13 cellular contexts compared by ENCODE assay signal in the genomic region with DNA sequence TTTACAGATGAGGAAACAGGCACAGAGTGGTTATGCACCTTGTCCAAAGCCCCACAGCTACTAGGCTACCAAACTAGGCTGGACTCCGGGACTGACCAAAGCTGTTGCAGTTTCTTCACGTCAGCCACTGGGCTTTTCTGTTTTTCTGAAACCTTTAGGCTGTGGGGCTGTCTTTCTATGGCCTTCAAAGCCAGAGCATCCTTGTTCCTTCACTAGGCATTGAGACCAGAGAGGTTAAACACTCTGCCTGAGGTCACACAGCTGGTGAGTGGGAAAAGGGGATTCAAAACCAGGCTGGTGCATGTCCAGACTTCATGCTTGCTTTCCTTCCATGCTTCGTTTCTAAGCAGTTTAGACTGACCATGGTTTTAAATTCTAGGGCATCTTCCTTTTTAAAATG.
DNase-seq lines count a peak whose midpoint lies in the region; ATAC-seq, FAIRE-seq and TF ChIP-seq lines count a peak whose summit lies in the region.
"Had no signal": no experiment of that assay in that cellular context is flagged by ENCODE, and none has a peak within 500 bp of the region (broad histone marks: within the 10 kb centered on the region; RNA-seq: fewer than 3 reads in every experiment).

No MANE protein-coding gene starts in this region.

- no peaks in the 10 kb centered on the region for H3K79me2 ChIP-seq in K562 (ENCODE audit: control insufficient read depth, insufficient read depth, low read length)
- H3K79me2 ChIP-seq in neural progenitor cell (ENCODE audit: low read depth) = no peaks in the 10 kb centered on the region

- H3K9me3 ChIP-seq in BLaER1 treated with 17β-estradiol and CSF1 and Interleukin-3, amounts not matched to agents 10 nM and 100 nM (replicated peaks in 1 of 11) = no peaks in the 10 kb centered on the region
- H3K9me3 ChIP-seq in K562 (replicated peaks; ENCODE audit: control insufficient read depth, insufficient read depth, low read depth, low read length) = no peaks in the 10 kb centered on the region
- H3K9me3 ChIP-seq in neural progenitor cell (ENCODE audit: low read depth) = no peaks in the 10 kb centered on the region

- no peaks in the 10 kb centered on the region for H3K36me3 ChIP-seq in BLaER1 treated with 17β-estradiol and CSF1 and Interleukin-3, amounts not matched to agents 10 nM and 100 nM
- H3K36me3 ChIP-seq in K562 (ENCODE audit: control insufficient read depth, insufficient read depth, low read length) (no peaks in the 10 kb centered on the region), neural progenitor cell (no peaks in the 10 kb centered on the region)

- TF ChIP-seq EP300 in K562 (IDR thresholded peaks at IDR 0.05; ENCODE audit: low read length) = no peak

- H3F3A ChIP-seq in neural progenitor cell (ENCODE audit: low read depth) = no peaks in the 10 kb centered on the region

- H4K20me1 ChIP-seq in BLaER1 treated with 17β-estradiol and CSF1 and Interleukin-3, amounts not matched to agents 10 nM and 100 nM = no peaks in the 10 kb centered on the region
- H4K20me1 ChIP-seq in K562 (replicated peaks; ENCODE audit: control insufficient read depth, insufficient read depth, low read length) (no peaks in the 10 kb centered on the region), neural progenitor cell (ENCODE audit: low read depth) (no peaks in the 10 kb centered on the region)

- BruUV-seq in K562 (replicated peaks; lab: Mats Ljungman, UMichigan) = no TSS peak

- 0% methylated on average over 3 of the region's 3 CpGs for WGBS in K562 (ENCODE audit: insufficient coverage, low coverage, missing lambda C conversion rate)

- no peak overlapping the region for H3K4me3 Mint-ChIP-seq in neural progenitor cell
- H3K4me3 Mint-ChIP-seq: CD4-positive, alpha-beta T cell; GM23338; H9 had no signal

- H3K4me2 ChIP-seq in BLaER1 treated with 17β-estradiol and CSF1 and Interleukin-3, amounts not matched to agents 10 nM and 100 nM = peak overlapping the region in 8 of 11 experiments; percentile 8 to 57 (median 33); a peak in 11 of 22 replicates
- no peak overlapping the region for H3K4me2 ChIP-seq in K562 (ENCODE audit: insufficient read depth, low read length)
- H3K4me2 ChIP-seq in neural progenitor cell = no peak overlapping the region
- H3K4me2 ChIP-seq: GM23338 had no signal

- H3K4me1 Mint-ChIP-seq in neural progenitor cell = peaks cover 47% of the 10 kb centered on the region

- H3K27me3 Mint-ChIP-seq in neural progenitor cell (ENCODE audit: insufficient read depth, low read depth) = peaks cover 4% of the 10 kb centered on the region

- in situ Hi-C loops in K562 (cut with MboI) = no loop called here
- in situ Hi-C loops in KBM-7 (cut with MboI; ENCODE audit: low pct_unique_long_range_greater_than_20kb, low sequenced_read_pairs) = no loop called here

- POLR2A ChIA-PET in K562 (lab: Yijun Ruan, JAX) = interaction anchor here (0.7 to 1.3 kb wide), 2 partner anchors 9 to 12 kb away, joined by 3 read pairs; no protein-coding TSS in a partner anchor

- H3K4me1 ChIP-seq in BLaER1 treated with 17β-estradiol and CSF1 and Interleukin-3, amounts not matched to agents 10 nM and 100 nM = peaks cover 0 to 41% (median 15%) of the 10 kb centered on the region in 10 experiments; a peak in 10 of 20 replicates
- H3K4me1 ChIP-seq in K562 (replicated peaks in 1 of 2; ENCODE audit: control insufficient read depth in 2 of 2, insufficient read depth in 2 of 2, low read length in 2 of 2) (no peaks in the 10 kb centered on the region), neural progenitor cell (peaks cover 22% of the 10 kb centered on the region)

- no peaks in the 10 kb centered on the region for H3K36me3 Mint-ChIP-seq in neural progenitor cell

- H3K27ac Mint-ChIP-seq in neural progenitor cell = peak overlapping the region; percentile 72
- H3K27ac Mint-ChIP-seq: CD4-positive, alpha-beta T cell; GM23338; H9 had no signal

- no peak for DNase-seq in K562 (ENCODE audit: extremely low read depth in 1 of 4, low spot score in 3 of 4)
- DNase-seq in neural progenitor cell (ENCODE audit: low spot score) = no peak
- DNase-seq in urothelium cell line (ENCODE audit: low spot score) = no peak
- no peak for DNase-seq in ecto neural progenitor cell (ENCODE audit: low spot score)
- DNase-seq in KBM-7 = no peak
- DNase-seq: Calu3; CD4-positive, alpha-beta T cell; DMS 273 treated with DMSO at 0.1 percent for 48 hours; H9; KG1 had no signal

- no peak for TF ChIP-seq RAD21 in K562 (CRISPR knock-in tag; conservative IDR thresholded peaks at IDR 0.05 in 1 of 2, IDR thresholded peaks at IDR 0.05 in 1 of 2)

- TF ChIP-seq POLR2A in K562 (conservative IDR thresholded peaks at IDR 0.05) = no peak

- ATAC-seq in K562 = no peak
- ATAC-seq in HG02623 (IDR thresholded peaks at IDR 0.05; ENCODE audit: unreplicated experiment) = no peak
- ATAC-seq: GM23338 had no signal

- H3K4me3 ChIP-seq in BLaER1 treated with 17β-estradiol and CSF1 and Interleukin-3, amounts not matched to agents 10 nM and 100 nM = no peak overlapping the region
- H3K4me3 ChIP-seq in K562 = no peak overlapping the region
- H3K4me3 ChIP-seq in neural progenitor cell = no peak overlapping the region
- H3K4me3 ChIP-seq: GM23338 had no signal

- TF ChIP-seq CTCF in K562 (IDR thresholded peaks at IDR 0.05 in 2 of 3, conservative IDR thresholded peaks at IDR 0.05 in 1 of 3; ENCODE audit: insufficient read depth in 2 of 3, low read depth in 1 of 3, low read length in 3 of 3) (no peak), neural progenitor cell (IDR thresholded peaks at IDR 0.05) (no peak)

- FAIRE-seq in K562 (lab: Jason Lieb, UNC) (no peak), urothelium cell line (lab: Jason Lieb, UNC) (peak; percentile 37)

- no peak overlapping the region for H3K9ac ChIP-seq in BLaER1 treated with 17β-estradiol and CSF1 and Interleukin-3, amounts not matched to agents 10 nM and 100 nM
- H3K9ac ChIP-seq in K562 (ENCODE audit: insufficient read depth in 1 of 2, low read depth in 2 of 2, low read length in 2 of 2) (no peak overlapping the region), neural progenitor cell (no peak overlapping the region)

- H3K9me3 Mint-ChIP-seq in neural progenitor cell = no peaks in the 10 kb centered on the region
- H3K9me3 Mint-ChIP-seq: CD4-positive, alpha-beta T cell; GM23338; H9 had no signal

- H3K9me1 ChIP-seq in K562 (ENCODE audit: control insufficient read depth, insufficient read depth, low read length) = no peaks in the 10 kb centered on the region

- intact Hi-C loops in K562 (cut with micrococcal nuclease) = no loop called here

- H3K27ac ChIP-seq in BLaER1 treated with 17β-estradiol and CSF1 and Interleukin-3, amounts not matched to agents 10 nM and 100 nM = no peak overlapping the region
- H3K27ac ChIP-seq in K562 (ENCODE audit: extremely low read depth, low read depth, low read length) (no peak overlapping the region), neural progenitor cell (no peak overlapping the region)

- H3K27me3 ChIP-seq in BLaER1 treated with 17β-estradiol and CSF1 and Interleukin-3, amounts not matched to agents 10 nM and 100 nM = no peaks in the 10 kb centered on the region
- H3K27me3 ChIP-seq in K562 (ENCODE audit: control insufficient read depth in 2 of 2, insufficient read depth in 2 of 2, low read length in 2 of 2) (peaks cover 2 to 46% of the 10 kb centered on the region in 2 experiments; a peak in 4 of 5 replicates), neural progenitor cell (no peaks in the 10 kb centered on the region)

- no peak overlapping the region for H2AFZ ChIP-seq in K562 (ENCODE audit: low read depth, low read length)
- H2AFZ ChIP-seq in neural progenitor cell (replicated peaks) = no peak overlapping the region
- H2AFZ ChIP-seq: GM23338 had no signal

- CTCF ChIA-PET in K562 (lab: Yijun Ruan, JAX; ENCODE audit: low intra/inter-chr PET ratio) = no interaction called here

TF ChIP-seq in K562, 482 proteins besides CTCF, POLR2A, EP300 and RAD21 (continues in another document):
- TF ChIP-seq, protein P1, sequence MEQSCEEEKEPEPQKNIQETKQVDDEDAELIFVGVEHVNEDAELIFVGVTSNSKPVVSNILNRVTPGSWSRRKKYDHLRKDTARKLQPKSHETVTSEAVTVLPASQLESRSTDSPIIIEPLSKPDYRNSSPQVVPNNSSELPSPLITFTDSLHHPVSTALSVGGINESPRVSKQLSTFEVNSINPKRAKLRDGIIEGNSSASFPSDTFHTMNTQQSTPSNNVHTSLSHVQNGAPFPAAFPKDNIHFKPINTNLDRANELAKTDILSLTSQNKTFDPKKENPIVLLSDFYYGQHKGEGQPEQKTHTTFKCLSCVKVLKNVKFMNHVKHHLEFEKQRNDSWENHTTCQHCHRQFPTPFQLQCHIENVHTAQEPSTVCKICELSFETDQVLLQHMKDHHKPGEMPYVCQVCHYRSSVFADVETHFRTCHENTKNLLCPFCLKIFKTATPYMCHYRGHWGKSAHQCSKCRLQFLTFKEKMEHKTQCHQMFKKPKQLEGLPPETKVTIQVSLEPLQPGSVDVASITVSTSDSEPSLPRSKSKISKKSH (CRISPR knock-in tag; IDR thresholded peaks at IDR 0.05) = no peak
- TF ChIP-seq BCOR (IDR thresholded peaks at IDR 0.05) (peak; percentile 26; the same call in 1 of the 2 replicates), ZNF217 (CRISPR knock-in tag; IDR thresholded peaks at IDR 0.05) (no peak), BRD9 (IDR thresholded peaks at IDR 0.05; ENCODE audit: low read depth, partially characterized antibody) (peak; percentile 91), RBM25 (IDR thresholded peaks at IDR 0.05; ENCODE audit: low read depth, low read length, severe bottlenecking) (peak; percentile 63), POLR2G (IDR thresholded peaks at IDR 0.05; ENCODE audit: low read depth, low read length) (no peak), ZFP36 (IDR thresholded peaks at IDR 0.05; ENCODE audit: low read depth, low read length, partially characterized antibody) (peak; percentile 45), ESRRA (IDR thresholded peaks at IDR 0.05; ENCODE audit: borderline replicate concordance, low read depth) (0 out of 2 replicates have a peak, but pooled peaks have one; percentile 7), NFIC (IDR thresholded peaks at IDR 0.05) (no peak), PHF21A (IDR thresholded peaks at IDR 0.05; ENCODE audit: borderline replicate concordance, low read depth) (no peak)

Comparison
In these comparisons a context has a peak if more than half of its experiments do, and no peak if none do; other contexts are left out.
1. H3K4me2 ChIP-seq: peak in BLaER1 treated with 17β-estradiol and CSF1 and Interleukin-3, amounts not matched to agents 10 nM and 100 nM (8 of 11); none in K562 (single experiment) and neural progenitor cell (single experiment).